ENCODE assay signal across 19 cellular contexts in the genomic region with DNA sequence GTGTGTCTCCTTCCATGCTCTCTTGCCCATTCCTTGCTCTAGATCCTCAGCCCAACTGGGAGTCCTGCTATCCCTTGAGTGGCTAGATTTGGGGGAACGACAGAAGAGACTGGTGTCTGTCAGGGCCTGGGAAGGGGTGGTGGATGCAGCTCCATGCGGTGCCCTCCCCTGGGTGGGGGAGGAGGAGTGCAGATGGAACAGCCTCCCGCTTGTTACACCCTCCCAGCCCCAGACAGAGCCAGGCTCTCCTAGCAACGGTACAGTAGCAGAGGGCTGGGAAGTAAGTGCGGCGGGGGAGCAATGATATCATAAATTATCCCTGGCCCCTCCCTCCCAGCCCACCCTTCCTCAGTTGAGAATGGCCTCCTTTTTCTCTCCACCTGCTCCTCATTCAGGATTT. TPM values are rescaled to one million over a fixed set of nuclear protein-coding genes. Genes with fewer than 3 reads are reported as not detected.
A peak's percentile ranks its signal among the peaks of the same experiment; 100 is the strongest.
DNase-seq lines count a peak whose midpoint lies in the region; ATAC-seq and TF ChIP-seq lines count a peak whose summit lies in the region.
"Had no signal": no experiment of that assay in that cellular context is flagged by ENCODE, and none has a peak within 500 bp of the region (broad histone marks: within the 10 kb centered on the region; RNA-seq: fewer than 3 reads in every experiment).

No MANE protein-coding gene starts in this region.

- H3K14ac ChIP-seq in IMR-90 (replicated peaks; ENCODE audit: low read depth, low read length): no peak overlapping the region

- no peaks in the 10 kb centered on the region for H4K20me1 ChIP-seq in IMR-90 (ENCODE audit: insufficient read depth, low read length)

- no peaks in the 10 kb centered on the region for H3K36me3 ChIP-seq in IMR-90 (ENCODE audit: control insufficient read depth, insufficient read depth, low read length)
- H3K36me3 ChIP-seq: BE2C had no signal

- no peak overlapping the region for H3K27ac ChIP-seq in IMR-90 (ENCODE audit: insufficient read depth, low read length)
- H3K27ac ChIP-seq in angular gyrus (ENCODE audit: low read depth, low read length): peak overlapping the region; percentile 95
- H3K27ac ChIP-seq: PC-9 had no signal

- no peak overlapping the region for H2BK120ac ChIP-seq in IMR-90 (ENCODE audit: low read depth, low read length)

- no peak for TF ChIP-seq CTCF in IMR-90 (conservative IDR thresholded peaks at IDR 0.05; ENCODE audit: low read depth, low read length)

- intact Hi-C loops in IMR-90 (cut with micrococcal nuclease): no loop called here
- intact Hi-C loops in head of caudate nucleus (cut with DNase I): no loop called here

- no peak for TF ChIP-seq RAD21 in IMR-90 (IDR thresholded peaks at IDR 0.05; ENCODE audit: low read length)

- no peaks in the 10 kb centered on the region for H3K4me1 ChIP-seq in IMR-90 (ENCODE audit: control insufficient read depth, insufficient read depth, low read length)

- peaks cover 2% of the 10 kb centered on the region; the same call in 1 of the 2 replicates for H3K9me3 ChIP-seq in IMR-90 (ENCODE audit: control insufficient read depth, insufficient read depth, low read length)
- H3K9me3 ChIP-seq: BE2C had no signal

- no peak overlapping the region for H2AK9ac ChIP-seq in IMR-90 (replicated peaks; ENCODE audit: low read depth, low read length, poor library complexity)

- no peak overlapping the region for H4K5ac ChIP-seq in IMR-90 (ENCODE audit: low read depth, low read length)

- dilution Hi-C loops in IMR-90 (cut with HindIII; ENCODE audit: low sequenced_read_pairs, unreplicated experiment): no loop called here

- peak overlapping the region; percentile 32 for H2AFZ ChIP-seq in IMR-90 (replicated peaks; ENCODE audit: low read length, poor library complexity)
- H2AFZ ChIP-seq: PC-9 had no signal

- in situ Hi-C loops in IMR-90 (cut with MboI; ENCODE audit: low sequenced_read_pairs): no loop called here

- POLR2A ChIA-PET in IMR-90 (lab: Charles Lee; ENCODE audit: unreplicated experiment): no interaction called here

- no peak overlapping the region for H3K18ac ChIP-seq in IMR-90 (ENCODE audit: low read depth, low read length)

- BruUV-seq in IMR-90 (replicated peaks; lab: Mats Ljungman, UMichigan): no TSS peak

- H3K4me2 ChIP-seq in IMR-90 (ENCODE audit: low read depth, low read length): no peak overlapping the region
- H3K4me2 ChIP-seq: PC-9 had no signal

- H2BK5ac ChIP-seq in IMR-90 (ENCODE audit: low read depth, low read length, poor library complexity, severe bottlenecking): no peak overlapping the region

- no peak overlapping the region for H2BK20ac ChIP-seq in IMR-90 (ENCODE audit: low read depth, low read length)

- CTCF ChIA-PET in IMR-90 (lab: Yijun Ruan, JAX): interaction anchor here (1.4 kb wide), 1 partner anchor 20 kb away, joined by 3 read pairs; no protein-coding TSS in a partner anchor

- H3K4ac ChIP-seq in IMR-90 (ENCODE audit: low read depth, low read length): no peak overlapping the region

- ATAC-seq in IMR-90 (ENCODE audit: low read depth): no peak
- ATAC-seq in GM18505 (IDR thresholded peaks at IDR 0.05; ENCODE audit: unreplicated experiment): no peak
- no peak for ATAC-seq in GM21619 (IDR thresholded peaks at IDR 0.05; ENCODE audit: unreplicated experiment)
- ATAC-seq: CD8-positive, alpha-beta T cell; HepG2 had no signal

- no peak overlapping the region for H4K8ac ChIP-seq in IMR-90 (ENCODE audit: low read depth in 2 of 2, low read length in 2 of 2)

- no peak overlapping the region for H3K4me3 ChIP-seq in IMR-90 (ENCODE audit: insufficient read depth, low read depth, low read length)
- H3K4me3 ChIP-seq: PC-9 had no signal

- no peaks in the 10 kb centered on the region for H3K79me1 ChIP-seq in IMR-90 (ENCODE audit: low read depth in 1 of 2, low read length in 2 of 2)

- no peak overlapping the region for H2BK15ac ChIP-seq in IMR-90 (ENCODE audit: low read depth, low read length)

- H3K9me1 ChIP-seq in IMR-90 (ENCODE audit: insufficient read depth, low read length): no peaks in the 10 kb centered on the region

- no peak overlapping the region for H3K9ac ChIP-seq in IMR-90 (ENCODE audit: low read depth, low read length)

- H3K27me3 ChIP-seq in IMR-90 (ENCODE audit: control insufficient read depth, insufficient read depth, low read length): peaks cover 81% of the 10 kb centered on the region
- H3K27me3 ChIP-seq: BE2C had no signal

- H2AK5ac ChIP-seq in IMR-90 (ENCODE audit: low read depth, low read length): no peak overlapping the region

- no CpG with 5 or more reads among the region's 6 CpGs for WGBS in IMR-90 (ENCODE audit: extremely low coverage in 2 of 2, insufficient read length in 1 of 2), 2 experiments

- DNase-seq in DMS 273 (lab: John Stamatoyannopoulos, UW; ENCODE audit: unreplicated experiment) (peak; percentile 94), IMR-90 (no peak), head of caudate nucleus (peak in 38 of 42 donors; percentile 52 to 90 (median 75)), Kasumi-1 (lab: John Stamatoyannopoulos, UW) (no peak)
- DNase-seq in NK-92 treated with Interleukin-12 subunit alpha and Interleukin-12 subunit beta, amount 100 ng/mL, for 24 hours (lab: John Stamatoyannopoulos, UW): no peak
- DNase-seq: BE2C; CD8-positive, alpha-beta T cell; DMS153; EL; MM.1S; NCI-H1105; NCI-H2029; NCI-H446 treated with DMSO at 0.1 percent for 48 hours; PC-9 had no signal

- H4K91ac ChIP-seq in IMR-90 (ENCODE audit: insufficient read depth, low read depth, low read length): no peak overlapping the region

- H3K23ac ChIP-seq in IMR-90 (ENCODE audit: low read depth, low read length): no peak overlapping the region

- no peak overlapping the region for H3K56ac ChIP-seq in IMR-90 (ENCODE audit: extremely low read depth, insufficient read depth, low read length)

- TF ChIP-seq POLR2A in IMR-90 (IDR thresholded peaks at IDR 0.05; ENCODE audit: low read depth, low read length): no peak
- no peak for TF ChIP-seq POLR2A in GM18505 (IDR thresholded peaks at IDR 0.05; ENCODE audit: borderline replicate concordance, extremely low read depth, insufficient read depth, insufficient read length)

TF ChIP-seq in IMR-90, 13 proteins besides CTCF, POLR2A, EP300 and RAD21:
- TF ChIP-seq RCOR1 (IDR thresholded peaks at IDR 0.05; ENCODE audit: insufficient replicate concordance, low read length): no peak
- TF ChIP-seq NFE2L2 (IDR thresholded peaks at IDR 0.05; ENCODE audit: low read depth, low read length): no peak
- TF ChIP-seq USF2 (IDR thresholded peaks at IDR 0.05; ENCODE audit: low read depth, low read length): no peak
- TF ChIP-seq CEBPB (IDR thresholded peaks at IDR 0.05; ENCODE audit: low read depth, low read length): no peak
- no peak for TF ChIP-seq BHLHE40 (IDR thresholded peaks at IDR 0.05; ENCODE audit: low read depth, low read length)

RNA-seq across cellular contexts. Expression of gene RHBG, which starts 37.2 kb away (rescaled TPM):
- total RNA-seq in IMR-90 (2012; rRNA removed): not detected in 2 replicates
- not detected in 2 replicates for polyA plus RNA-seq in IMR-90 (2012; rRNA removed)
- not detected in 2 replicates for polyA plus RNA-seq in IMR-90 (2012; cell fraction: cytosol; rRNA removed)
- not detected in 2 replicates for polyA plus RNA-seq in IMR-90 (2012; cell fraction: nucleus; rRNA removed; ENCODE audit: low replicate concordance)
- total RNA-seq: CD8-positive, alpha-beta T cell; SK-MEL-5 had no signal

Comparison
In these comparisons a context has a peak if more than half of its experiments do, and no peak if none do; other contexts are left out.
1. DNase-seq: peak in DMS 273 (single experiment) and head of caudate nucleus (38 of 42); none in IMR-90 (single experiment), NK-92 treated with Interleukin-12 subunit alpha and Interleukin-12 subunit beta, amount 100 ng/mL, for 24 hours (single experiment) and Kasumi-1 (0 of 2).